Comparison of ENCODE assay signal across 28 cellular contexts in the genomic region with DNA sequence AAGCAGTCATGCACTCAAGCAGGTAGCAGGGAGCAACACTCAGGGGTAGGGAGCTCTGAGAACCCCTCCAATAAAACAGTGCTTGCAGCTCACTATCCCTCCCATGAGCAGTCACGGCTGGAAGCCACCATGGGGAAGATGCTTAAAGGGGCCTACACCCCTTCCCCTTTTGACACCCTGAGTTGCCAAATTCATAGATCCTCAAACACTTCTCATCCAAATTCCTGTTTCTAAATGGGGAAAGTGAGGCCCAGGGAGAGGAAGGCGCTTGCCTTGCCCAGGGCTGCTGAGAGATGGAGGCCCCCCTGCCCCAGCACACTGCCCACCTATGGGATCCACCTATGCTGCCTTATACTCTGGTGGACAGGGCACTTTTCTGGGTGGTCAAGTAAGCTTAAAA. TPM values are rescaled to one million over a fixed set of nuclear protein-coding genes. Genes with fewer than 3 reads are reported as not detected.
"Had no signal": no experiment of that assay in that cellular context is flagged by ENCODE, and none has a peak within 500 bp of the region (broad histone marks: within the 10 kb centered on the region; RNA-seq: fewer than 3 reads in every experiment).

No MANE protein-coding gene starts in this region.

- H3K36me3 Mint-ChIP-seq: activated CD4-positive, alpha-beta memory T cell treated with anti-CD3 and anti-CD28 coated beads for 36 hours; activated naive CD4-positive, alpha-beta T cell treated with anti-CD3 and anti-CD28 coated beads, Interleukin-2, amount 10 ng/mL, durations not matched to agents 7 days and 5 days; activated naive CD8-positive, alpha-beta T cell treated with anti-CD3 and anti-CD28 coated beads for 36 hours had no signal

- H3K27ac Mint-ChIP-seq: activated CD4-positive, alpha-beta memory T cell treated with anti-CD3 and anti-CD28 coated beads for 36 hours; activated naive CD4-positive, alpha-beta T cell treated with anti-CD3 and anti-CD28 coated beads, Interleukin-2, amount 10 ng/mL, durations not matched to agents 7 days and 5 days; activated naive CD8-positive, alpha-beta T cell treated with anti-CD3 and anti-CD28 coated beads for 36 hours; activated T-helper 17 cell treated with anti-CD3 and anti-CD28 coated beads, Interleukin-2, amount 50 U/mL, for 72 hours; T-cell had no signal

- DNase-seq: activated CD4-positive, alpha-beta memory T cell treated with anti-CD3 and anti-CD28 coated beads for 36 hours; activated CD4-positive, alpha-beta T cell treated with anti-CD3 and anti-CD28 coated beads, Interleukin-2, amount 10 ng/mL, durations not matched to agents 7 days and 5 days; activated CD4-positive, CD25-positive, alpha-beta regulatory T cell; activated CD8-positive, alpha-beta memory T cell treated with anti-CD3 and anti-CD28 coated beads for 24 hours; activated gamma-delta T cell; activated naive CD4-positive, alpha-beta T cell treated with anti-CD3 and anti-CD28 coated beads, Interleukin-2, amount 10 ng/mL, durations not matched to agents 7 days and 5 days; activated naive CD8-positive, alpha-beta T cell treated with anti-CD3 and anti-CD28 coated beads for 36 hours; activated T-cell treated with anti-CD3 and anti-CD28 coated beads for 4 hours; activated T-cell treated with anti-CD3 and anti-CD28 coated beads, Interleukin-2, amount 50 U/mL, for 48 hours; KBM-7; MV-4-11; NCI-H1092 treated with DMSO at 0.1 percent for 48 hours; NCI-H1417 treated with DMSO at 0.1 percent for 48 hours; NCI-H1694 treated with DMSO at 0.1 percent for 48 hours; NCI-H2029 treated with DMSO at 0.1 percent for 48 hours; NCI-H345; NCI-H510A; NCI-H526 treated with DMSO at 0.1 percent for 48 hours; PC-9; SHP77 treated with DMSO at 0.1 percent for 48 hours; T-cell; T-helper 2 cell; T1000 had no signal

- H3K4me3 Mint-ChIP-seq: activated CD4-positive, alpha-beta memory T cell treated with anti-CD3 and anti-CD28 coated beads for 36 hours; activated CD4-positive, alpha-beta T cell treated with anti-CD3 and anti-CD28 coated beads, Interleukin-2, amount 10 ng/mL, durations not matched to agents 7 days and 5 days; activated naive CD4-positive, alpha-beta T cell treated with anti-CD3 and anti-CD28 coated beads, Interleukin-2, amount 10 ng/mL, durations not matched to agents 7 days and 5 days; activated naive CD8-positive, alpha-beta T cell treated with anti-CD3 and anti-CD28 coated beads for 36 hours; activated T-helper 17 cell treated with anti-CD3 and anti-CD28 coated beads, Interleukin-2, amount 50 U/mL, for 72 hours; T-cell had no signal

- H3K4me3 ChIP-seq: PC-9, SK-N-MC had no signal

- ATAC-seq: activated T-helper 17 cell treated with anti-CD3 and anti-CD28 coated beads, Interleukin-2, amount 50 U/mL, for 72 hours; T-cell had no signal

- H3K9me3 Mint-ChIP-seq: activated CD4-positive, alpha-beta memory T cell treated with anti-CD3 and anti-CD28 coated beads for 36 hours; activated CD4-positive, alpha-beta T cell treated with anti-CD3 and anti-CD28 coated beads, Interleukin-2, amount 10 ng/mL, durations not matched to agents 7 days and 5 days; activated naive CD4-positive, alpha-beta T cell treated with anti-CD3 and anti-CD28 coated beads, Interleukin-2, amount 10 ng/mL, durations not matched to agents 7 days and 5 days; activated naive CD8-positive, alpha-beta T cell treated with anti-CD3 and anti-CD28 coated beads for 36 hours; activated T-helper 17 cell treated with anti-CD3 and anti-CD28 coated beads, Interleukin-2, amount 50 U/mL, for 72 hours; T-cell had no signal

- H3K4me1 Mint-ChIP-seq: activated CD4-positive, alpha-beta T cell treated with anti-CD3 and anti-CD28 coated beads, Interleukin-2, amount 10 ng/mL, durations not matched to agents 7 days and 5 days; activated naive CD4-positive, alpha-beta T cell treated with anti-CD3 and anti-CD28 coated beads, Interleukin-2, amount 10 ng/mL, durations not matched to agents 7 days and 5 days; activated naive CD8-positive, alpha-beta T cell treated with anti-CD3 and anti-CD28 coated beads for 36 hours; activated T-helper 17 cell treated with anti-CD3 and anti-CD28 coated beads, Interleukin-2, amount 50 U/mL, for 72 hours had no signal

- H3K27ac ChIP-seq: PC-9, SK-N-MC, VCaP had no signal

- H3K27me3 Mint-ChIP-seq: activated CD4-positive, alpha-beta memory T cell treated with anti-CD3 and anti-CD28 coated beads for 36 hours; activated CD4-positive, alpha-beta T cell treated with anti-CD3 and anti-CD28 coated beads, Interleukin-2, amount 10 ng/mL, durations not matched to agents 7 days and 5 days; activated naive CD8-positive, alpha-beta T cell treated with anti-CD3 and anti-CD28 coated beads for 36 hours; activated T-helper 17 cell treated with anti-CD3 and anti-CD28 coated beads, Interleukin-2, amount 50 U/mL, for 72 hours; T-cell had no signal

RNA-seq across cellular contexts. Expression of gene ENDOU, which starts 7.2 kb away (rescaled TPM):
- total RNA-seq: activated CD4-positive, alpha-beta memory T cell treated with anti-CD3 and anti-CD28 coated beads for 36 hours; activated CD4-positive, alpha-beta T cell treated with anti-CD3 and anti-CD28 coated beads, Interleukin-2, amount 10 ng/mL, durations not matched to agents 7 days and 5 days; cerebellum; M059J; T-cell had no signal
